28 cellular contexts compared by ENCODE assay signal in genomic region chr20:42556575-42556974, GRCh38.
"Had no signal": no experiment of that assay in that cellular context is flagged by ENCODE, and none has a peak within 500 bp of the region (broad histone marks: within the 10 kb centered on the region; RNA-seq: fewer than 3 reads in every experiment).

No MANE protein-coding gene starts in this region.

- H3K27me3 Mint-ChIP-seq: effector memory CD8-positive, alpha-beta T cell had no signal

- DNase-seq: colonic mucosa; cortex of kidney; dermis blood vessel endothelial cell; dorsolateral prefrontal cortex; effector CD4-positive, alpha-beta T cell; effector CD8-positive, alpha-beta T cell; effector memory CD4-positive, alpha-beta T cell; effector memory CD8-positive, alpha-beta T cell; endodermal cell; erythroblast; esophagus squamous epithelium; foreskin fibroblast; foreskin keratinocyte; foreskin melanocyte; gastrocnemius medialis; glutamatergic neuron; head of caudate nucleus; heart left ventricle; heart right ventricle had no signal

- H3K4me3 Mint-ChIP-seq: dendritic cell treated with granulocyte-macrophage colony-stimulating factor and Interleukin-4, amounts not matched to agents 40 ng/mL and 50 ng/mL, for 4 days; effector memory CD8-positive, alpha-beta T cell; endodermal cell had no signal

- H3K27ac ChIP-seq: colonic mucosa, coronary artery, dorsolateral prefrontal cortex, epithelial cell of prostate, esophagus squamous epithelium, foreskin keratinocyte, gastrocnemius medialis, gastroesophageal sphincter, heart left ventricle, heart right ventricle had no signal

- ATAC-seq: effector memory CD8-positive, alpha-beta T cell; esophagus mucosa; foreskin keratinocyte; gastrocnemius medialis; gastroesophageal sphincter; heart left ventricle; heart right ventricle had no signal

- H3K4me1 ChIP-seq: colonic mucosa, esophagus squamous epithelium, foreskin keratinocyte, gastrocnemius medialis, gastroesophageal sphincter, heart left ventricle had no signal

- H3K27ac Mint-ChIP-seq: dendritic cell treated with granulocyte-macrophage colony-stimulating factor and Interleukin-4, amounts not matched to agents 40 ng/mL and 50 ng/mL, for 4 days; effector memory CD8-positive, alpha-beta T cell; endodermal cell had no signal

- H3K4me3 ChIP-seq: colonic mucosa, coronary artery, dorsolateral prefrontal cortex, esophagus squamous epithelium, gastrocnemius medialis, gastroesophageal sphincter, heart left ventricle, heart right ventricle had no signal

- H3K9me3 Mint-ChIP-seq: dendritic cell treated with granulocyte-macrophage colony-stimulating factor and Interleukin-4, amounts not matched to agents 40 ng/mL and 50 ng/mL, for 4 days; endodermal cell had no signal

- H3K36me3 ChIP-seq: colonic mucosa, esophagus squamous epithelium, gastrocnemius medialis, gastroesophageal sphincter, heart left ventricle, heart right ventricle had no signal

- H3K9me3 ChIP-seq: colonic mucosa, esophagus squamous epithelium, gastrocnemius medialis, gastroesophageal sphincter, heart left ventricle, heart right ventricle had no signal

- FAIRE-seq: colon, endometrium, endothelial cell of umbilical vein, frontal cortex had no signal

- H3K27me3 ChIP-seq: colonic mucosa, esophagus squamous epithelium, foreskin keratinocyte, gastrocnemius medialis, gastroesophageal sphincter had no signal
